Comparison of ENCODE assay signal across 14 cellular contexts in genomic region chr3:116264546-116265174, GRCh38.
"Had no signal": no experiment of that assay in that cellular context is flagged by ENCODE, and none has a peak within 500 bp of the region (broad histone marks: within the 10 kb centered on the region; RNA-seq: fewer than 3 reads in every experiment).

No MANE protein-coding gene starts in this region.

- H3K36me3 Mint-ChIP-seq: activated naive CD4-positive, alpha-beta T cell treated with anti-CD3 and anti-CD28 coated beads, Interleukin-2, amount 10 ng/mL, durations not matched to agents 7 days and 5 days; natural killer cell treated with Interleukin-12 subunit alpha and Interleukin-12 subunit beta and Interleukin-15 and Interleukin-18, amount 100 ng/mL, for 72 hours had no signal

- H3K36me3 ChIP-seq: heart right ventricle, left lung, stomach, upper lobe of left lung had no signal

- H3K9me3 ChIP-seq: heart right ventricle, left lung, psoas muscle, stomach, testis, upper lobe of left lung had no signal

- H3K4me1 Mint-ChIP-seq: activated naive CD4-positive, alpha-beta T cell treated with anti-CD3 and anti-CD28 coated beads, Interleukin-2, amount 10 ng/mL, durations not matched to agents 7 days and 5 days had no signal

- H3K4me3 Mint-ChIP-seq: activated naive CD4-positive, alpha-beta T cell treated with anti-CD3 and anti-CD28 coated beads, Interleukin-2, amount 10 ng/mL, durations not matched to agents 7 days and 5 days; natural killer cell treated with Interleukin-12 subunit alpha and Interleukin-12 subunit beta and Interleukin-15 and Interleukin-18, amount 100 ng/mL, for 72 hours had no signal

- H3K27ac Mint-ChIP-seq: activated naive CD4-positive, alpha-beta T cell treated with anti-CD3 and anti-CD28 coated beads, Interleukin-2, amount 10 ng/mL, durations not matched to agents 7 days and 5 days; activated T-helper 2 cell treated with anti-CD3 and anti-CD28 coated beads, Interferon-gamma antibody, Interleukin-2, Interleukin-4, amounts not matched to agents 10 μg/mL and 5 μg/mL and 100 μg/mL, durations not matched to agents 14 hours and 24 hours and 36 hours; natural killer cell treated with Interleukin-12 subunit alpha and Interleukin-12 subunit beta and Interleukin-15 and Interleukin-18, amount 100 ng/mL, for 72 hours had no signal

- H3K27ac ChIP-seq: heart right ventricle, left lung, psoas muscle, stomach, testis, upper lobe of left lung had no signal

- H3K27me3 Mint-ChIP-seq: activated naive CD4-positive, alpha-beta T cell treated with anti-CD3 and anti-CD28 coated beads, Interleukin-2, amount 10 ng/mL, durations not matched to agents 7 days and 5 days; natural killer cell treated with Interleukin-12 subunit alpha and Interleukin-12 subunit beta and Interleukin-15 and Interleukin-18, amount 100 ng/mL, for 72 hours had no signal

- ATAC-seq: activated CD4-positive, CD25-positive, alpha-beta regulatory T cell treated with anti-CD3 and anti-CD28 coated beads, Interleukin-2, amount 50 U/mL, for 24 hours; left lung; natural killer cell treated with Interleukin-12 subunit alpha and Interleukin-12 subunit beta and Interleukin-15 and Interleukin-18, amount 100 ng/mL, for 72 hours; psoas muscle had no signal

- DNase-seq: activated naive CD4-positive, alpha-beta T cell treated with anti-CD3 and anti-CD28 coated beads, Interleukin-2, amount 10 ng/mL, durations not matched to agents 7 days and 5 days; activated T-cell treated with anti-CD3 and anti-CD28 coated beads for 4 hours; heart right ventricle; left lung; psoas muscle; stimulated activated CD4-positive, alpha-beta T cell treated with anti-CD3 and anti-CD28 coated beads, Interleukin-12 subunit alpha, Interleukin-12 subunit beta, amount 100 ng/mL, for 4 hours; stimulated activated CD4-positive, alpha-beta T cell treated with anti-CD3 and anti-CD28 coated beads, Interleukin-2, amount 100 ng/mL, for 24 hours; stomach; SW 1271; testis; upper lobe of left lung had no signal

- H3K9me3 Mint-ChIP-seq: activated naive CD4-positive, alpha-beta T cell treated with anti-CD3 and anti-CD28 coated beads, Interleukin-2, amount 10 ng/mL, durations not matched to agents 7 days and 5 days; activated T-helper 2 cell treated with anti-CD3 and anti-CD28 coated beads, Interferon-gamma antibody, Interleukin-2, Interleukin-4, amounts not matched to agents 10 μg/mL and 5 μg/mL and 100 μg/mL, durations not matched to agents 14 hours and 24 hours and 36 hours had no signal

- H3K4me1 ChIP-seq: left lung, psoas muscle, stomach, testis, upper lobe of left lung had no signal

- H3K4me3 ChIP-seq: heart right ventricle, left lung, psoas muscle, stomach, testis, upper lobe of left lung had no signal

- H3K27me3 ChIP-seq: heart right ventricle, left lung, stomach, testis, upper lobe of left lung had no signal
